Comparison of ENCODE assay signal across 8 cellular contexts in the genomic region with DNA sequence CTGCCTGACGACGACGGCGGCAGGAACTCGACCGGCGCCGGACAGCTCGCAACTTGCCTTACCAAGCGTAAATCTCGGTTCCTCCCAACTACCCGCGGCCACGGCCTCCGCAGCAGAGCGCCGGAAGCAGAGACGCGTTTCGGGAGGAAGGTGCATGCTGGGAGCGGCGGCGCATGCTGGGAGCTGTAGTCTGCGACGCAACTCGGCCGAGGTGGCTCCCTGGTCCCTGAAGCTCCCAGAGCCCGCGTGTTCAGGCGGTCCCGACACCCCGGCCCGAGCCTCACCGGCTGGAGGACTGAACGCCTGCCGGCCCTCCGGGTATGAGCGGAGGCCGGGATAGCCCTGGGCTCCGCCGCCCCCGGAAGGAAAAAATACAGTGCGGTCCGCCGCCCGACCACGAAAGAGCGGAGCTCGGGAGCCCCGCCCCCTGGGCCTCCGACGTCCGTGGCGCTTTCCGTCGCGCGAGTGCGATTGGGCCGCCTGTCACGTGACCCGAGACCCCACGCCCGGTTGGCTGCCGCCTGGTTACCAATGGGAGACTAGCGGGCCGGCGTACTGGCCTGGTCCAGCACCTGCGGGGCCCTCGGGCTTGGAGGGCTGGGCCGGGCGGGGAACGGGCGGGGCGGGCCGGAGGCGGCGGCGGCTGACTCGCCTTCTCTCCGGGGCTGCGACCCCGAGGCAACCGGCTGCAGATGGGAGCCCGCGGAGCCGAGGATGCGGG. TPM values are rescaled to one million over a fixed set of nuclear protein-coding genes. Genes with fewer than 3 reads are reported as not detected.
DNase-seq lines count a peak whose midpoint lies in the region; ATAC-seq, FAIRE-seq and TF ChIP-seq lines count a peak whose summit lies in the region.

Gene CAPN10 (plus strand): TSS at position 537 of the 721 bp plus-strand sequence. CDS start 178 bp downstream, at position 715.

- H2BK20ac ChIP-seq in H1 (ENCODE audit: low read length): no peak within 1 kb of the TSS

- H3K36me3 ChIP-seq in H1 (ENCODE audit: control insufficient read depth in 2 of 4, insufficient read depth in 4 of 4, low read length in 3 of 4) (peaks cover 0 to 7% (median 2%) of the 10 kb centered on the region in 4 experiments; a peak in 3 of 8 replicates), mesendoderm (ENCODE audit: control insufficient read depth, insufficient read depth, low read length) (no peaks in the 10 kb centered on the region)

- H3K79me1 ChIP-seq in H1 (ENCODE audit: low read depth, low read length): peaks cover 16% of the 10 kb centered on the region; the same call in 1 of the 2 replicates
- peaks cover 32% of the 10 kb centered on the region for H3K79me1 ChIP-seq in mesendoderm (ENCODE audit: low read length)

- CTCF ChIA-PET in H1 (lab: Charles Lee; ENCODE audit: partially characterized antibody): interaction anchor here (0.6 to 5.1 kb wide), 9 partner anchors 10 to 1381 kb away, joined by 3 to 37 read pairs (median 5); partner anchors contain the start of gene ANKMY1

- H2BK12ac ChIP-seq in H1 (ENCODE audit: low read depth, low read length): no peak within 1 kb of the TSS; the same call in 1 of the 2 replicates

- no peak for TF ChIP-seq EP300 in H1 (IDR thresholded peaks at IDR 0.05; ENCODE audit: borderline replicate concordance in 1 of 2, low read depth in 2 of 2, low read length in 2 of 2)

- no peak within 1 kb of the TSS for H3K23ac ChIP-seq in H1 (ENCODE audit: insufficient read length)
- no peak within 1 kb of the TSS for H3K23ac ChIP-seq in mesendoderm (ENCODE audit: low read length)

- TF ChIP-seq RAD21 in H1 (IDR thresholded peaks at IDR 0.05 in 1 of 2, conservative IDR thresholded peaks at IDR 0.05 in 1 of 2; ENCODE audit: low read depth in 2 of 2, low read length in 2 of 2): no peak

- peak within 1 kb of the TSS; percentile 12 for H4K91ac ChIP-seq in H1 (replicated peaks; ENCODE audit: insufficient read length, low read length)

- peaks cover 5 to 28% of the 10 kb centered on the region in 2 experiments for H4K20me1 ChIP-seq in H1 (replicated peaks in 1 of 2; ENCODE audit: control insufficient read depth in 1 of 2, insufficient read depth in 2 of 2, low read length in 2 of 2)

- no peak; a peak in 1 of 4 replicates for TF ChIP-seq CTCF in H1 (IDR thresholded peaks at IDR 0.05; ENCODE audit: control extremely low read depth in 1 of 3, insufficient read depth in 1 of 3, low read depth in 1 of 3, low read length in 3 of 3)

- peaks cover 12% of the 10 kb centered on the region; the same call in 1 of the 2 replicates for H3K23me2 ChIP-seq in H1 (ENCODE audit: low read depth, low read length)

- no peak for TF ChIP-seq POLR2A in H1 (IDR thresholded peaks at IDR 0.05; ENCODE audit: control extremely low read depth in 1 of 2, low read depth in 2 of 2, low read length in 2 of 2)

- H3K56ac ChIP-seq in H1 (replicated peaks; ENCODE audit: insufficient read length, low read depth, low read length) (peak within 1 kb of the TSS; percentile 82), mesendoderm (ENCODE audit: low read length) (peak within 1 kb of the TSS; percentile 92)

- H3K4me1 ChIP-seq in H1 (replicated peaks in 1 of 4; ENCODE audit: control insufficient read depth in 3 of 4, insufficient read depth in 4 of 4, low read length in 3 of 4) (peaks cover 0 to 14% (median 11%) of the 10 kb centered on the region in 4 experiments; a peak in 6 of 7 replicates), mesendoderm (ENCODE audit: control insufficient read depth, low read depth, low read length) (peaks cover 12% of the 10 kb centered on the region)

- H3K4ac ChIP-seq in H1 (replicated peaks; ENCODE audit: insufficient read length, low read depth, low read length) (no peak within 1 kb of the TSS), mesendoderm (ENCODE audit: low read depth, low read length) (peak within 1 kb of the TSS; percentile 78)

- H2AK5ac ChIP-seq in H1 (ENCODE audit: low read depth, low read length) (peak within 1 kb of the TSS; percentile 76; the same call in 1 of the 2 replicates), mesendoderm (ENCODE audit: low read length) (no peak within 1 kb of the TSS)

- H3K9ac ChIP-seq in H1 (replicated peaks in 1 of 4; ENCODE audit: extremely low read depth in 1 of 4, low read depth in 3 of 4, low read length in 3 of 4) (peak within 1 kb of the TSS; percentile 48 to 87 (median 70)), mesendoderm (ENCODE audit: low read length) (peak within 1 kb of the TSS; percentile 94)

- peak; percentile 53 for ATAC-seq in GM21360 (IDR thresholded peaks at IDR 0.05; ENCODE audit: unreplicated experiment)

- H3K27ac ChIP-seq in H1 (ENCODE audit: low read depth, low read length): no peak within 1 kb of the TSS
- peak within 1 kb of the TSS; percentile 58 for H3K27ac ChIP-seq in mesendoderm (ENCODE audit: low read depth, low read length)

- peak within 1 kb of the TSS; percentile 48 for H4K8ac ChIP-seq in H1 (ENCODE audit: extremely low read depth, insufficient read depth, low read length)
- H4K8ac ChIP-seq in mesendoderm (ENCODE audit: low read depth, low read length): no peak within 1 kb of the TSS

- no peak for FAIRE-seq in H1 (lab: Jason Lieb, UNC)

- peak within 1 kb of the TSS; percentile 25 for H3K14ac ChIP-seq in H1 (ENCODE audit: insufficient read length)

- H3K79me2 ChIP-seq in H1 (ENCODE audit: control insufficient read depth in 1 of 2, insufficient read depth in 2 of 2, low read length in 2 of 2): peaks cover 4 to 47% of the 10 kb centered on the region in 2 experiments; a peak in 3 of 4 replicates
- H3K79me2 ChIP-seq in mesendoderm (ENCODE audit: control insufficient read depth, insufficient read depth, low read length): peaks cover 27% of the 10 kb centered on the region

- DNase-seq in COLO668 (lab: John Stamatoyannopoulos, UW; ENCODE audit: unreplicated experiment) (peak; percentile 97), HT1080 (ENCODE audit: low read depth) (peak; percentile 93), NOMO-1 treated with DMSO at 0.1 percent for 48 hours (lab: John Stamatoyannopoulos, UW; ENCODE audit: unreplicated experiment) (peak; percentile 93), H1 (ENCODE audit: low read depth in 1 of 2, low spot score in 2 of 2) (peak in 1 of 2 experiments; percentile 97), mesendoderm (peak; percentile 97)
- peak; percentile 94 to 95 for DNase-seq in activated CD8-positive, alpha-beta memory T cell treated with anti-CD3 and anti-CD28 coated beads for 4 hours (ENCODE audit: low read depth in 2 of 2)
- peak; percentile 92 for DNase-seq in stimulated activated CD8-positive, alpha-beta memory T cell treated with anti-CD3 and anti-CD28 coated beads, Interleukin-15, amount 100 ng/mL, for 1 hour (ENCODE audit: low read depth)

- no peaks in the 10 kb centered on the region for H3K27me3 ChIP-seq in H1 (replicated peaks in 1 of 4; ENCODE audit: control insufficient read depth in 3 of 4, extremely low read depth in 1 of 4, insufficient read depth in 3 of 4, low read length in 3 of 4)
- H3K27me3 ChIP-seq in mesendoderm (ENCODE audit: insufficient read depth, low read length, poor library complexity): no peaks in the 10 kb centered on the region

- POLR2A ChIA-PET in H1 (lab: Charles Lee; ENCODE audit: partially characterized antibody): interaction anchor here (0.5 to 3.2 kb wide), 12 partner anchors 8 to 193 kb away, joined by 3 to 21 read pairs (median 4); partner anchors contain the start of gene RNPEPL1

- no peaks in the 10 kb centered on the region for H3K9me3 ChIP-seq in H1 (ENCODE audit: insufficient read depth in 2 of 2, low read depth in 1 of 2, low read length in 1 of 2)

- no peak within 1 kb of the TSS for H2BK15ac ChIP-seq in H1 (ENCODE audit: low read length)
- H2BK15ac ChIP-seq in mesendoderm (replicated peaks; ENCODE audit: low read depth): no peak within 1 kb of the TSS

- WGBS in H1 (ENCODE audit: extremely low coverage in 1 of 2, insufficient coverage in 1 of 2, insufficient read length in 1 of 2, insufficient replicate concordance in 2 of 2, low coverage in 1 of 2, low lambda C conversion rate in 2 of 2, missing lambda C conversion rate in 1 of 2), 2 experiments: 1% methylated on average over 74 of the region's 88 CpGs; no CpG with 5 or more reads in 1 of the 2 experiments
- WGBS in mesendoderm (ENCODE audit: extremely low coverage, insufficient coverage, low lambda C conversion rate): no CpG with 5 or more reads among the region's 88 CpGs

- no peak within 1 kb of the TSS; the same call in 1 of the 2 replicates for H2AFZ ChIP-seq in H1 (ENCODE audit: low read length)

- H4K5ac ChIP-seq in H1 (ENCODE audit: insufficient read length, low read depth, low read length): peak within 1 kb of the TSS; percentile 95
- H4K5ac ChIP-seq in mesendoderm (ENCODE audit: low read length): no peak within 1 kb of the TSS

- H2BK120ac ChIP-seq in H1 (replicated peaks; ENCODE audit: low read depth, low read length) (no peak within 1 kb of the TSS), mesendoderm (ENCODE audit: low read depth, low read length) (no peak within 1 kb of the TSS)

- H3K4me2 ChIP-seq in H1 (ENCODE audit: insufficient read depth in 1 of 2, low read depth in 2 of 2, low read length in 2 of 2) (peak within 1 kb of the TSS; percentile 77 to 95), mesendoderm (ENCODE audit: low read length) (peak within 1 kb of the TSS; percentile 74)

- H3K4me3 ChIP-seq in H1 (ENCODE audit: extremely low read depth in 1 of 4, insufficient read depth in 2 of 4, low read depth in 3 of 4, low read length in 4 of 4) (peak within 1 kb of the TSS; percentile 94 to 97 (median 95)), mesendoderm (ENCODE audit: low read length) (peak within 1 kb of the TSS; percentile 78)

- H2BK5ac ChIP-seq in H1 (ENCODE audit: low read depth, low read length) (no peak within 1 kb of the TSS; the same call in 1 of the 2 replicates), mesendoderm (ENCODE audit: low read length) (no peak within 1 kb of the TSS)

- H3K18ac ChIP-seq in H1 (ENCODE audit: extremely low read depth, low read length): peak within 1 kb of the TSS; percentile 78
- peak within 1 kb of the TSS; percentile 81 for H3K18ac ChIP-seq in mesendoderm (ENCODE audit: low read length)

TF ChIP-seq in H1, 55 proteins besides CTCF, POLR2A, EP300 and RAD21 (continues in another document):
- TF ChIP-seq SAP30 (IDR thresholded peaks at IDR 0.05; ENCODE audit: insufficient read depth, insufficient replicate concordance, low read length): peak; percentile 44

RNA-seq across cellular contexts. Expression of gene CAPN10, which starts in this region (rescaled TPM):
- total RNA-seq in HT1080 (2014; rRNA removed; shearing (Covaris generic)): 31.2 and 37.9 TPM in 2 replicates
- polyA plus RNA-seq in HT1080 (2015; cell fraction: cytosol; rRNA removed): 12.7 and 15.9 TPM in 2 replicates
- 58.4 and 63.9 TPM in 2 replicates for polyA plus RNA-seq in HT1080 (2015; cell fraction: nucleus; rRNA removed)
- 39.8 and 40.7 TPM in 2 replicates for total RNA-seq in H1 (2021; fragmentation: NEBNext Ultra II Directional; extraction: Animal tissue kit (Norgen Biotek cat#: 25700))
- 30.7 and 44.5 TPM in 2 replicates for polyA plus RNA-seq in H1 (2011; rRNA removed)
- polyA plus RNA-seq in H1 (2011; cell fraction: cytosol; rRNA removed): 44.8 TPM
- 302 TPM for polyA plus RNA-seq in H1 (2011; cell fraction: nucleus; rRNA removed)
- 32.9 to 47.0 TPM (median 38.8 TPM) in 4 replicates for polyA plus RNA-seq in H1 (2012, experiment 1 of 2)
- 20.9 TPM for polyA plus RNA-seq in H1 (2012, experiment 2 of 2)
- polyA plus RNA-seq in H1 (2013, experiment 1 of 2): 23.2 TPM
- 19.7 TPM for polyA plus RNA-seq in H1 (2013, experiment 2 of 2)
- 12.4 and 12.5 TPM in 2 replicates for polyA minus RNA-seq in H1 (2011; rRNA and poly(A)+ RNA removed)
- 21.1 TPM for polyA minus RNA-seq in H1 (2011; cell fraction: cytosol; rRNA and poly(A)+ RNA removed)
- 62.2 TPM for polyA minus RNA-seq in H1 (2011; cell fraction: nucleus; rRNA and poly(A)+ RNA removed)
- polyA plus RNA-seq in mesendoderm (2013, experiment 1 of 2): 11.8 TPM
- 11.6 TPM for polyA plus RNA-seq in mesendoderm (2013, experiment 2 of 2)
